ENCODE assay signal across 8 cellular contexts in genomic region chr6:33314943-33315752, GRCh38. TPM values are rescaled to one million over a fixed set of nuclear protein-coding genes. Genes with fewer than 3 reads are reported as not detected.
DNase-seq lines count a peak whose midpoint lies in the region; ATAC-seq, FAIRE-seq and TF ChIP-seq lines count a peak whose summit lies in the region.

No MANE protein-coding gene starts in this region.

- TF ChIP-seq CTCF in A549 (IDR thresholded peaks at IDR 0.05): no peak
- TF ChIP-seq CTCF in GM23338 (conservative IDR thresholded peaks at IDR 0.05; ENCODE audit: low read depth in 2 of 2): no peak

- peaks cover 53% of the 10 kb centered on the region for H3K4me1 Mint-ChIP-seq in GM23338
- peaks cover 76% of the 10 kb centered on the region for H3K4me1 Mint-ChIP-seq in activated T-cell treated with anti-CD3 and anti-CD28 coated beads, Interleukin-2, amount 50 U/mL, for 72 hours (ENCODE audit: low read depth)

- peaks cover 23% of the 10 kb centered on the region for H3K36me3 Mint-ChIP-seq in GM23338 (ENCODE audit: low read depth)
- H3K36me3 Mint-ChIP-seq in activated T-cell treated with anti-CD3 and anti-CD28 coated beads, Interleukin-2, amount 50 U/mL, for 72 hours (ENCODE audit: insufficient read depth in 2 of 2): peaks cover 13 to 37% of the 10 kb centered on the region in 2 donors

- H3K4me3 ChIP-seq in A549 (peak overlapping the region; percentile 74), GM23338 (peak overlapping the region; percentile 91), skeletal muscle tissue (ENCODE audit: low read length in 3 of 3) (peak overlapping the region; percentile 92 to 99 (median 96))

- ATAC-seq in A549: peak; percentile 44 to 55
- ATAC-seq in GM23338: peak; percentile 14
- ATAC-seq in activated T-cell treated with anti-CD3 and anti-CD28 coated beads, Interleukin-2, amount 50 U/mL, for 72 hours (replicated peaks in 1 of 2): no peak
- no peak for ATAC-seq in left ventricle myocardium superior
- no peak for ATAC-seq in GM19467 (IDR thresholded peaks at IDR 0.05; ENCODE audit: unreplicated experiment)

- DNase-seq in A549 (ENCODE audit: low read depth in 1 of 2, low spot score in 1 of 2) (peak; percentile 41 to 72), GM23338 (ENCODE audit: low spot score) (peak; percentile 71), left ventricle myocardium superior (peak; percentile 68), NCI-H446 (lab: John Stamatoyannopoulos, UW) (no peak), midbrain (lab: John Stamatoyannopoulos, UW) (no peak)
- peak in 1 of 2 donors; percentile 19 for DNase-seq in activated T-cell treated with anti-CD3 and anti-CD28 coated beads, Interleukin-2, amount 50 U/mL, for 72 hours

- H3K79me2 ChIP-seq in GM23338 (replicated peaks; ENCODE audit: insufficient read depth): peaks cover 17% of the 10 kb centered on the region

- peak overlapping the region in 2 of 3 donors; percentile 96 to 97 for H3K9ac ChIP-seq in skeletal muscle tissue (ENCODE audit: low read depth in 1 of 3, low read length in 3 of 3)

- H3K4me2 ChIP-seq in A549: peak overlapping the region; percentile 92
- peak overlapping the region; percentile 99 for H3K4me2 ChIP-seq in GM23338

- CTCF ChIA-PET in A549 (lab: Yijun Ruan, JAX): interaction anchor here (3.5 kb wide), 1 partner anchor 16 kb away, joined by 8 read pairs; no protein-coding TSS in a partner anchor

- H3K9me3 ChIP-seq in A549: no peaks in the 10 kb centered on the region
- H3K9me3 ChIP-seq in skeletal muscle tissue (ENCODE audit: control insufficient read depth in 3 of 3, low read length in 3 of 3): no peaks in the 10 kb centered on the region

- TF ChIP-seq POLR2A in A549 (IDR thresholded peaks at IDR 0.05; ENCODE audit: low read length): no peak

- H3K9me3 Mint-ChIP-seq in GM23338: no peaks in the 10 kb centered on the region; the same call in 1 of the 3 replicates
- no peaks in the 10 kb centered on the region for H3K9me3 Mint-ChIP-seq in activated T-cell treated with anti-CD3 and anti-CD28 coated beads, Interleukin-2, amount 50 U/mL, for 72 hours

- H3K27ac Mint-ChIP-seq in GM23338: no peak overlapping the region; the same call in 1 of the 2 replicates
- H3K27ac Mint-ChIP-seq in activated T-cell treated with anti-CD3 and anti-CD28 coated beads, Interleukin-2, amount 50 U/mL, for 72 hours: peak overlapping the region; percentile 98

- no peak for TF ChIP-seq RAD21 in A549 (conservative IDR thresholded peaks at IDR 0.05 in 1 of 2, IDR thresholded peaks at IDR 0.05 in 1 of 2)

- no peaks in the 10 kb centered on the region for H3K9me2 ChIP-seq in GM23338 (ENCODE audit: insufficient read depth)

- H3K36me3 ChIP-seq in GM23338 (ENCODE audit: insufficient read depth) (peaks cover 11% of the 10 kb centered on the region), skeletal muscle tissue (ENCODE audit: control insufficient read depth in 3 of 3, insufficient read depth in 3 of 3, low read length in 3 of 3) (peaks cover 16 to 21% (median 17%) of the 10 kb centered on the region in 3 donors)

- no peak overlapping the region for H2AFZ ChIP-seq in GM23338

- H3K27me3 ChIP-seq in GM23338 (ENCODE audit: insufficient read depth) (no peaks in the 10 kb centered on the region), skeletal muscle tissue (ENCODE audit: control insufficient read depth in 3 of 3, insufficient read depth in 3 of 3, low read length in 3 of 3) (no peaks in the 10 kb centered on the region)

- WGBS in A549 (ENCODE audit: missing lambda C conversion rate): 58% methylated on average over 26 of the region's 47 CpGs

- no peak for TF ChIP-seq EP300 in A549 (IDR thresholded peaks at IDR 0.05)

- intact Hi-C loops in left ventricle myocardium superior (cut with micrococcal nuclease): no loop called here

- peaks cover 26% of the 10 kb centered on the region for H3K27me3 Mint-ChIP-seq in GM23338 (ENCODE audit: insufficient read depth, low read depth, poor library complexity)
- no peaks in the 10 kb centered on the region for H3K27me3 Mint-ChIP-seq in activated T-cell treated with anti-CD3 and anti-CD28 coated beads, Interleukin-2, amount 50 U/mL, for 72 hours (ENCODE audit: low read depth)

- FAIRE-seq in A549 (lab: Jason Lieb, UNC): no peak

- H3K4me1 ChIP-seq in A549 (peaks cover 35% of the 10 kb centered on the region), GM23338 (ENCODE audit: insufficient read depth) (peaks cover 36% of the 10 kb centered on the region), skeletal muscle tissue (ENCODE audit: control insufficient read depth in 3 of 3, insufficient read depth in 3 of 3, low read length in 3 of 3) (peaks cover 40 to 69% (median 43%) of the 10 kb centered on the region in 3 donors)

- H3K27ac ChIP-seq in A549 (peak overlapping the region; percentile 93 to 97), GM23338 (ENCODE audit: low read depth) (no peak overlapping the region), skeletal muscle tissue (ENCODE audit: low read depth, low read length) (peak overlapping the region; percentile 91)

- POLR2A ChIA-PET in A549 (lab: Yijun Ruan, JAX): no interaction called here

- H3K4me3 Mint-ChIP-seq in GM23338: peak overlapping the region; percentile 92
- peak overlapping the region; percentile 98 for H3K4me3 Mint-ChIP-seq in activated T-cell treated with anti-CD3 and anti-CD28 coated beads, Interleukin-2, amount 50 U/mL, for 72 hours

- peaks cover 25% of the 10 kb centered on the region for H3F3A ChIP-seq in GM23338 (replicated peaks; ENCODE audit: low read depth)

- peaks cover under 1% of the 10 kb centered on the region; the same call in 1 of the 2 replicates for H4K20me1 ChIP-seq in GM23338 (replicated peaks; ENCODE audit: insufficient read depth)

TF ChIP-seq in GM23338, 12 proteins besides CTCF, POLR2A, EP300 and RAD21 (continues in another document):
- TF ChIP-seq POLR2AphosphoS5 (IDR thresholded peaks at IDR 0.05; ENCODE audit: low read depth): peak; percentile 70

RNA-seq across cellular contexts. Expression of gene TAPBP, which starts 1.3 kb away (rescaled TPM):
- polyA plus RNA-seq in A549 (2011; rRNA removed) (16.8 and 17.1 TPM in 2 replicates), A549 (2017; fragmentation: RNase III; extraction: RNeasy Plus Mini Kit Qiagen cat#74134 plus additional on column Dnase treatment) (32.2 to 40.0 TPM (median 37.5 TPM) in 3 replicates), GM23338 (2016; fragmentation: Nextera tagmentation; extraction: Ambion mirVana) (18.1 and 19.9 TPM in 2 replicates)
- 23.3 and 33.8 TPM in 2 replicates for polyA plus RNA-seq in A549 (2012; cell fraction: cytosol; rRNA removed)
- polyA plus RNA-seq in A549 (2012; cell fraction: nucleus; rRNA removed): 57.4 and 67.0 TPM in 2 replicates
- 21.7 and 26.9 TPM in 2 replicates for polyA minus RNA-seq in A549 (2011; rRNA and poly(A)+ RNA removed)
- total RNA-seq in GM23338 (2014; rRNA removed; shearing (Covaris generic)): 29.1 and 37.5 TPM in 2 replicates
- 100 to 1,000 TPM; 180 to 210 TPM for total RNA-seq in activated T-cell treated with anti-CD3 and anti-CD28 coated beads, Interleukin-2, amount 50 U/mL, for 72 hours
- total RNA-seq in left ventricle myocardium superior (93.0 TPM), skeletal muscle tissue (16.7 TPM)

RNA-seq across cellular contexts. Expression of gene ZBTB22, which starts 2.4 kb away (rescaled TPM):
- polyA plus RNA-seq in A549 (2011; rRNA removed): 3.2 and 4.2 TPM in 2 replicates
- polyA plus RNA-seq in A549 (2012; cell fraction: cytosol; rRNA removed): 4.4 and 5.3 TPM in 2 replicates
- polyA plus RNA-seq in A549 (2012; cell fraction: nucleus; rRNA removed): 6.0 TPM in 2 replicates
- 5.1 to 8.4 TPM (median 8.3 TPM) in 3 replicates for polyA plus RNA-seq in A549 (2017; fragmentation: RNase III; extraction: RNeasy Plus Mini Kit Qiagen cat#74134 plus additional on column Dnase treatment)
- polyA minus RNA-seq in A549 (2011; rRNA and poly(A)+ RNA removed): 10.9 and 11.5 TPM in 2 replicates
- 7.7 and 8.8 TPM in 2 replicates for total RNA-seq in GM23338 (2014; rRNA removed; shearing (Covaris generic))
- polyA plus RNA-seq in GM23338 (2016; fragmentation: Nextera tagmentation; extraction: Ambion mirVana): 1.9 and 3.9 TPM in 2 replicates
- 10 to 100 TPM; 14.9 to 16.1 TPM for total RNA-seq in activated T-cell treated with anti-CD3 and anti-CD28 coated beads, Interleukin-2, amount 50 U/mL, for 72 hours
- total RNA-seq in left ventricle myocardium superior: 11.1 TPM
- total RNA-seq in skeletal muscle tissue: 17.7 TPM

RNA-seq across cellular contexts. Expression of gene DAXX, which starts 7.6 kb away (rescaled TPM):
- 20.3 and 24.4 TPM in 2 replicates for polyA plus RNA-seq in A549 (2011; rRNA removed)
- polyA plus RNA-seq in A549 (2012; cell fraction: cytosol; rRNA removed): 20.8 and 24.2 TPM in 2 replicates
- polyA plus RNA-seq in A549 (2012; cell fraction: nucleus; rRNA removed): 28.5 and 36.9 TPM in 2 replicates
- polyA plus RNA-seq in A549 (2017; fragmentation: RNase III; extraction: RNeasy Plus Mini Kit Qiagen cat#74134 plus additional on column Dnase treatment): 34.5 to 45.8 TPM (median 41.3 TPM) in 3 replicates
- polyA minus RNA-seq in A549 (2011; rRNA and poly(A)+ RNA removed): 11.9 and 15.5 TPM in 2 replicates
- total RNA-seq in GM23338 (2014; rRNA removed; shearing (Covaris generic)): 73.2 and 107 TPM in 2 replicates
- polyA plus RNA-seq in GM23338 (2016; fragmentation: Nextera tagmentation; extraction: Ambion mirVana): 67.4 and 71.0 TPM in 2 replicates
- 10 to 100 TPM; 56.5 to 61.3 TPM for total RNA-seq in activated T-cell treated with anti-CD3 and anti-CD28 coated beads, Interleukin-2, amount 50 U/mL, for 72 hours
- total RNA-seq in left ventricle myocardium superior: 21.2 TPM
- 15.1 TPM for total RNA-seq in skeletal muscle tissue

RNA-seq across cellular contexts. Expression of gene RGL2, which starts 16.4 kb away (rescaled TPM):
- polyA plus RNA-seq in A549 (2011; rRNA removed) (11.6 and 12.9 TPM in 2 replicates), A549 (2017; fragmentation: RNase III; extraction: RNeasy Plus Mini Kit Qiagen cat#74134 plus additional on column Dnase treatment) (9.6 to 13.9 TPM (median 12.9 TPM) in 3 replicates), GM23338 (2016; fragmentation: Nextera tagmentation; extraction: Ambion mirVana) (28.0 and 31.7 TPM in 2 replicates)
- polyA plus RNA-seq in A549 (2012; cell fraction: cytosol; rRNA removed): 8.7 and 10.9 TPM in 2 replicates
- polyA plus RNA-seq in A549 (2012; cell fraction: nucleus; rRNA removed): 47.0 and 55.1 TPM in 2 replicates
- 16.9 and 19.8 TPM in 2 replicates for polyA minus RNA-seq in A549 (2011; rRNA and poly(A)+ RNA removed)
- 44.9 and 52.2 TPM in 2 replicates for total RNA-seq in GM23338 (2014; rRNA removed; shearing (Covaris generic))
- total RNA-seq in activated T-cell treated with anti-CD3 and anti-CD28 coated beads, Interleukin-2, amount 50 U/mL, for 72 hours: 10 to 100 TPM; 34.3 to 43.7 TPM
- total RNA-seq in left ventricle myocardium superior (59.4 TPM), skeletal muscle tissue (18.3 TPM)

RNA-seq across cellular contexts. Expression of gene PFDN6, which starts 25.7 kb away (rescaled TPM):
- polyA plus RNA-seq in A549 (2011; rRNA removed) (61.2 and 84.6 TPM in 2 replicates), A549 (2017; fragmentation: RNase III; extraction: RNeasy Plus Mini Kit Qiagen cat#74134 plus additional on column Dnase treatment) (117 to 138 TPM (median 120 TPM) in 3 replicates), GM23338 (2016; fragmentation: Nextera tagmentation; extraction: Ambion mirVana) (54.0 and 56.1 TPM in 2 replicates)
- polyA plus RNA-seq in A549 (2012; cell fraction: cytosol; rRNA removed): 69.9 and 83.4 TPM in 2 replicates
- polyA plus RNA-seq in A549 (2012; cell fraction: nucleus; rRNA removed): 22.3 and 45.7 TPM in 2 replicates
- 10.0 and 12.7 TPM in 2 replicates for polyA minus RNA-seq in A549 (2011; rRNA and poly(A)+ RNA removed)
- total RNA-seq in GM23338 (2014; rRNA removed; shearing (Covaris generic)): 62.2 and 80.4 TPM in 2 replicates
- total RNA-seq in activated T-cell treated with anti-CD3 and anti-CD28 coated beads, Interleukin-2, amount 50 U/mL, for 72 hours: 10 to 100 TPM; 41.9 to 54.6 TPM
- total RNA-seq in left ventricle myocardium superior (57.3 TPM), skeletal muscle tissue (27.1 TPM)

Comparison
In these comparisons a context has a peak if more than half of its experiments do, and no peak if none do; other contexts are left out.
1. ATAC-seq: peak in A549 (2 of 2) and GM23338 (single experiment); none in activated T-cell treated with anti-CD3 and anti-CD28 coated beads, Interleukin-2, amount 50 U/mL, for 72 hours (0 of 2), left ventricle myocardium superior (single experiment) and GM19467 (single experiment).
2. DNase-seq: peak in A549 (2 of 2), GM23338 (single experiment) and left ventricle myocardium superior (single experiment); none in NCI-H446 (0 of 2) and midbrain (single experiment).
3. Peak in every context shown above with its lines, with median percentiles within 50 percentile points of each other: H3K4me3 ChIP-seq.